In genomic region chr7:127447326-127447945, GRCh38 we compare ENCODE assay signal across 8 cellular contexts. TPM values are rescaled to one million over a fixed set of nuclear protein-coding genes. Genes with fewer than 3 reads are reported as not detected.
DNase-seq lines count a peak whose midpoint lies in the region; ATAC-seq and TF ChIP-seq lines count a peak whose summit lies in the region.

No MANE protein-coding gene starts in this region.

- ATAC-seq in GM21576 (IDR thresholded peaks at IDR 0.05; ENCODE audit: unreplicated experiment) (peak; percentile 100), SK-N-SH treated with all-trans-retinoic acid at 6 μM for 48 hours (peak; percentile 91), lung (ENCODE audit: insufficient read depth, low FRiP score) (peak; percentile 53)

- no peak for TF ChIP-seq POLR2A in tibial nerve (IDR thresholded peaks at IDR 0.05)

- 0 to 2% methylated on average over 1 of the region's 1 CpG for WGBS in lung, 2 donors
- WGBS in tibial nerve, 2 donors: 0 to 7% methylated on average over 1 of the region's 1 CpG

- H3K4me1 ChIP-seq in lung (ENCODE audit: control insufficient read depth in 2 of 2, insufficient read depth in 2 of 2, low read length in 2 of 2): no peaks in the 10 kb centered on the region
- no peaks in the 10 kb centered on the region for H3K4me1 ChIP-seq in tibial nerve

- no peak overlapping the region for H3K4me3 ChIP-seq in lung
- H3K4me3 ChIP-seq in tibial nerve: no peak overlapping the region

- H3K27ac ChIP-seq in lung (ENCODE audit: low read depth in 1 of 2, low read length in 1 of 2): no peak overlapping the region
- no peak overlapping the region for H3K27ac ChIP-seq in tibial nerve

- TF ChIP-seq CTCF in lung (IDR thresholded peaks at IDR 0.05; ENCODE audit: control extremely low read depth, extremely low read depth): peak; percentile 58
- TF ChIP-seq CTCF in tibial nerve (IDR thresholded peaks at IDR 0.05): peak in 3 of 5 experiments; percentile 6 to 59 (median 24)

- TF ChIP-seq EP300 in tibial nerve (IDR thresholded peaks at IDR 0.05): no peak

- H3K9me3 ChIP-seq in lung (ENCODE audit: control insufficient read depth in 2 of 2, insufficient read depth in 1 of 2, low read length in 1 of 2): peaks cover 0 to 19% of the 10 kb centered on the region in 2 donors
- peaks cover 0 to 42% (median 2%) of the 10 kb centered on the region in 4 donors for H3K9me3 ChIP-seq in tibial nerve

- H3K27me3 ChIP-seq in lung (ENCODE audit: control insufficient read depth, insufficient read depth): no peaks in the 10 kb centered on the region
- no peaks in the 10 kb centered on the region for H3K27me3 ChIP-seq in tibial nerve

- DNase-seq in GM04504 (ENCODE audit: low read depth): peak; percentile 3
- DNase-seq in HUDEP-2 (lab: John Stamatoyannopoulos, UW; ENCODE audit: unreplicated experiment in 76 of 76): peak in 64 of 76 experiments; percentile 1 to 66 (median 24)
- peak; percentile 64 for DNase-seq in amniotic epithelial cell (ENCODE audit: low read depth)
- DNase-seq in lung (ENCODE audit: low spot score): no peak
- no peak for DNase-seq in tibial nerve (ENCODE audit: low spot score in 2 of 2)
- no peak for DNase-seq in NCI-H345 (lab: John Stamatoyannopoulos, UW)

- H3K36me3 ChIP-seq in lung (ENCODE audit: control insufficient read depth in 2 of 2, insufficient read depth in 2 of 2, low read length in 2 of 2) (no peaks in the 10 kb centered on the region), tibial nerve (no peaks in the 10 kb centered on the region)

TF ChIP-seq in SK-N-SH treated with all-trans-retinoic acid at 6 μM for 48 hours, 23 proteins besides CTCF, POLR2A, EP300 and RAD21:
- TF ChIP-seq CREB5 (CRISPR knock-in tag; IDR thresholded peaks at IDR 0.05; ENCODE audit: low read depth): no peak
- no peak for TF ChIP-seq ZNF8 (CRISPR knock-in tag; IDR thresholded peaks at IDR 0.05)
- no peak for TF ChIP-seq POU6F1 (CRISPR knock-in tag; IDR thresholded peaks at IDR 0.05; ENCODE audit: borderline replicate concordance, low read depth)
- no peak for TF ChIP-seq CSRNP3 (CRISPR knock-in tag; IDR thresholded peaks at IDR 0.05)

RNA-seq across cellular contexts. Expression of gene ZNF800, which starts 54.9 kb away (rescaled TPM):
- total RNA-seq in lung: 10 to 100 TPM; 32.5 to 34.8 TPM
- polyA plus RNA-seq in lung: 1 to 10 TPM; 7.7 to 8.7 TPM
- 10 to 100 TPM; 27.3 to 50.0 (median 33.9) TPM for total RNA-seq in tibial nerve

Comparison
In these comparisons a context has a peak if more than half of its experiments do, and no peak if none do; other contexts are left out.
1. DNase-seq: peak in GM04504 (single experiment), HUDEP-2 (64 of 76) and amniotic epithelial cell (single experiment); none in lung (single experiment), tibial nerve (0 of 2) and NCI-H345 (single experiment).
2. Peak in every context shown above with its lines, with median percentiles within 50 percentile points of each other: ATAC-seq.